In the genomic region with DNA sequence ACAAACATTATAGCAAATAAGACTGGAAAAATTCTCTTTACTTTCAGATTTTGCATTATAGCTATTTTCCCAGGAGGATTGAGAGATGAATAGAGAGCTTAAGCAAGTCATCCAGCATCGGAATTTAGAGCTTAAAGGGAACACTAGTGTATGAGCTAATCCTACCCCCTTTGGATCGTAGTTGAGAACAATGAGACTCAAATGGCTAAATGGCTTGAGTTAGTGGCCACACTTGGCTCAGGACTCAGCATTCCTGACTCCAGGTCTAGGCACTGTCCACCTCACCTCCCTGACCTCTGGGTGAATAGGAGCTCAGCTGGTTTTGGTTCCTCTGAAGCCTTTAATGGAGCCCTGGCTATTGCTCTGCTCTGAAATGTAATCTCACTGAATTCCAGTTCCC, we compare ENCODE assay signal across 12 cellular contexts.
DNase-seq lines count a peak whose midpoint lies in the region; ATAC-seq and TF ChIP-seq lines count a peak whose summit lies in the region.
"Had no signal": no experiment of that assay in that cellular context is flagged by ENCODE, and none has a peak within 500 bp of the region (broad histone marks: within the 10 kb centered on the region; RNA-seq: fewer than 3 reads in every experiment).

No MANE protein-coding gene starts in this region.

- H3K9me3 ChIP-seq in T-helper 17 cell (ENCODE audit: control insufficient read depth, low read length, poor library complexity, severe bottlenecking), result no peaks in the 10 kb centered on the region
- H3K9me3 ChIP-seq: A549 had no signal

- ATAC-seq in T-helper 17 cell, result no peak
- ATAC-seq in naive B cell (ENCODE audit: low read depth in 2 of 2), result no peak
- ATAC-seq in stimulated activated memory B cell treated with anti-CD40 and anti-IgM and Interleukin-4, amounts not matched to agents 10 μg/mL and 1 μg/mL and 100 μg/mL, for 72 hours, result no peak
- no peak for ATAC-seq in activated CD8-positive, alpha-beta T cell treated with anti-CD3 and anti-CD28 coated beads, Interleukin-2, amount 10 ng/mL, durations not matched to agents 7 days and 5 days
- ATAC-seq: A549 had no signal

- TF ChIP-seq CTCF in HL-60 (IDR thresholded peaks at IDR 0.05; ENCODE audit: insufficient read depth, low read length), result no peak

- intact Hi-C loops in cardiac septum (cut with DNase I), result no loop called here

- H3K4me3 ChIP-seq in HL-60 (replicated peaks; ENCODE audit: insufficient read depth, low read length), result no peak overlapping the region
- H3K4me3 ChIP-seq: A549 had no signal

- no peaks in the 10 kb centered on the region for H3K36me3 Mint-ChIP-seq in T-helper 17 cell (ENCODE audit: low read depth)
- peaks cover 8 to 18% of the 10 kb centered on the region in 2 donors for H3K36me3 Mint-ChIP-seq in naive B cell
- H3K36me3 Mint-ChIP-seq in stimulated activated memory B cell treated with anti-CD40 and anti-IgM and Interleukin-4, amounts not matched to agents 10 μg/mL and 1 μg/mL and 100 μg/mL, for 72 hours, result no peaks in the 10 kb centered on the region
- H3K36me3 Mint-ChIP-seq in activated CD8-positive, alpha-beta T cell treated with anti-CD3 and anti-CD28 coated beads, Interleukin-2, amount 10 ng/mL, durations not matched to agents 7 days and 5 days (ENCODE audit: low read depth), result peaks cover 3% of the 10 kb centered on the region

- H3K27ac ChIP-seq in HL-60 (replicated peaks), result peak overlapping the region; percentile 76
- H3K27ac ChIP-seq: A549 had no signal

- H3K27ac Mint-ChIP-seq in T-helper 17 cell (peak overlapping the region; percentile 16), naive B cell (peak overlapping the region in 4 of 6 donors; percentile 31 to 98 (median 87))
- peak overlapping the region; percentile 73 for H3K27ac Mint-ChIP-seq in stimulated activated memory B cell treated with anti-CD40 and anti-IgM and Interleukin-4, amounts not matched to agents 10 μg/mL and 1 μg/mL and 100 μg/mL, for 72 hours
- no peak overlapping the region for H3K27ac Mint-ChIP-seq in activated CD8-positive, alpha-beta T cell treated with anti-CD3 and anti-CD28 coated beads, Interleukin-2, amount 10 ng/mL, durations not matched to agents 7 days and 5 days

- H3K9me3 Mint-ChIP-seq in naive B cell, result peaks cover 0 to 14% (median 4%) of the 10 kb centered on the region in 7 donors
- H3K9me3 Mint-ChIP-seq in stimulated activated memory B cell treated with anti-CD40 and anti-IgM and Interleukin-4, amounts not matched to agents 10 μg/mL and 1 μg/mL and 100 μg/mL, for 72 hours, result peaks cover 7% of the 10 kb centered on the region
- no peaks in the 10 kb centered on the region for H3K9me3 Mint-ChIP-seq in activated CD8-positive, alpha-beta T cell treated with anti-CD3 and anti-CD28 coated beads, Interleukin-2, amount 10 ng/mL, durations not matched to agents 7 days and 5 days (ENCODE audit: insufficient read depth)

- POLR2A ChIA-PET in activated CD8-positive, alpha-beta T cell treated with anti-CD3 and anti-CD28 coated beads, Interleukin-2, amount 10 ng/mL, durations not matched to agents 7 days and 5 days (lab: Charles Lee), result no interaction called here

- DNase-seq in HL-60 (ENCODE audit: low read depth in 1 of 2, low spot score in 1 of 2) (no peak), T-helper 17 cell (no peak), naive B cell (no peak), nucleus accumbens (lab: John Stamatoyannopoulos, UW) (no peak), cardiac septum (ENCODE audit: low spot score) (no peak)
- no peak for DNase-seq in activated CD8-positive, alpha-beta T cell treated with anti-CD3 and anti-CD28 coated beads, Interleukin-2, amount 10 ng/mL, durations not matched to agents 7 days and 5 days
- DNase-seq: CD4-positive, CD25-positive, alpha-beta regulatory T cell; DMS53; H7; IMR-90 had no signal

- H3K27me3 ChIP-seq in HL-60 (ENCODE audit: insufficient read depth, poor library complexity, severe bottlenecking), result no peaks in the 10 kb centered on the region

- CTCF ChIA-PET in activated CD8-positive, alpha-beta T cell treated with anti-CD3 and anti-CD28 coated beads, Interleukin-2, amount 10 ng/mL, durations not matched to agents 7 days and 5 days (lab: Charles Lee), result no interaction called here

- H3K27me3 Mint-ChIP-seq in T-helper 17 cell, result no peaks in the 10 kb centered on the region
- no peaks in the 10 kb centered on the region for H3K27me3 Mint-ChIP-seq in naive B cell
- no peaks in the 10 kb centered on the region for H3K27me3 Mint-ChIP-seq in stimulated activated memory B cell treated with anti-CD40 and anti-IgM and Interleukin-4, amounts not matched to agents 10 μg/mL and 1 μg/mL and 100 μg/mL, for 72 hours
- H3K27me3 Mint-ChIP-seq in activated CD8-positive, alpha-beta T cell treated with anti-CD3 and anti-CD28 coated beads, Interleukin-2, amount 10 ng/mL, durations not matched to agents 7 days and 5 days (ENCODE audit: low read depth), result peaks cover 2% of the 10 kb centered on the region

- H3K4me3 Mint-ChIP-seq in T-helper 17 cell, result no peak overlapping the region
- no peak overlapping the region for H3K4me3 Mint-ChIP-seq in naive B cell
- H3K4me3 Mint-ChIP-seq in stimulated activated memory B cell treated with anti-CD40 and anti-IgM and Interleukin-4, amounts not matched to agents 10 μg/mL and 1 μg/mL and 100 μg/mL, for 72 hours, result no peak overlapping the region
- no peak overlapping the region for H3K4me3 Mint-ChIP-seq in activated CD8-positive, alpha-beta T cell treated with anti-CD3 and anti-CD28 coated beads, Interleukin-2, amount 10 ng/mL, durations not matched to agents 7 days and 5 days
- H3K4me3 Mint-ChIP-seq: CD4-positive, CD25-positive, alpha-beta regulatory T cell had no signal

- H3K4me1 Mint-ChIP-seq in T-helper 17 cell (peaks cover 17% of the 10 kb centered on the region), naive B cell (peaks cover 73 to 95% (median 80%) of the 10 kb centered on the region in 3 donors)
- peaks cover 77% of the 10 kb centered on the region for H3K4me1 Mint-ChIP-seq in stimulated activated memory B cell treated with anti-CD40 and anti-IgM and Interleukin-4, amounts not matched to agents 10 μg/mL and 1 μg/mL and 100 μg/mL, for 72 hours
- H3K4me1 Mint-ChIP-seq in activated CD8-positive, alpha-beta T cell treated with anti-CD3 and anti-CD28 coated beads, Interleukin-2, amount 10 ng/mL, durations not matched to agents 7 days and 5 days (ENCODE audit: low read depth), result peaks cover 23% of the 10 kb centered on the region
